ENCODE assay signal across 19 cellular contexts in the genomic region with DNA sequence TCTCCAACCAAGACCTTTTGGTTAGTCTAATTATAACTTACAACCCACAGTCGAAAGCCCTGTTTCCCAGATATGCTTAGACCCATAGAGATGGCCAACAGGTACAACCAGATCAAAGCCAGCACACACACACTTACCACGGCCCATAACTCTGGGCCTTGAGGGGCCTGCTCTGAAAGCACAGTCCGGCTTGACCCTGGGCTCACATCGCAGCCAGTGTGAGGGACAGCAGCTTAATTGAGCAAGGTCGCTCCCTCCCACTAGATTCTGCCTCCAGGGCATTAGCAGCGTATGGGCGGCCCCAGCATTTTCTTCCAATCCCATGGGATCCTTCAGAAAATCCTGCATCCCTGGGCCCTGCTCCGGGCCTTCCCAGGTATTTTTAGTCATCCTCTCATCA.
"Had no signal": no experiment of that assay in that cellular context is flagged by ENCODE, and none has a peak within 500 bp of the region (broad histone marks: within the 10 kb centered on the region; RNA-seq: fewer than 3 reads in every experiment).

No MANE protein-coding gene starts in this region.

- H3K4me3 ChIP-seq: breast epithelium, esophagus muscularis mucosa, hepatocyte, SJSA1, upper lobe of left lung had no signal

- H3K4me3 Mint-ChIP-seq: activated CD4-positive, alpha-beta T cell treated with anti-CD3 and anti-CD28 coated beads, Interleukin-2, amount 10 ng/mL, durations not matched to agents 24 days and 14 days; activated CD8-positive, alpha-beta T cell treated with anti-CD3 and anti-CD28 coated beads, Interleukin-2, amount 10 ng/mL, durations not matched to agents 7 days and 5 days; activated naive CD8-positive, alpha-beta T cell treated with anti-CD3 and anti-CD28 coated beads, Interleukin-2, amount 10 ng/mL, durations not matched to agents 7 days and 5 days; mesothelial cell of epicardium had no signal

- H3K27ac Mint-ChIP-seq: activated CD4-positive, alpha-beta T cell treated with anti-CD3 and anti-CD28 coated beads, Interleukin-2, amount 10 ng/mL, durations not matched to agents 24 days and 14 days; activated CD8-positive, alpha-beta T cell treated with anti-CD3 and anti-CD28 coated beads, Interleukin-2, amount 10 ng/mL, durations not matched to agents 7 days and 5 days; activated naive CD8-positive, alpha-beta T cell treated with anti-CD3 and anti-CD28 coated beads, Interleukin-2, amount 10 ng/mL, durations not matched to agents 7 days and 5 days; mesothelial cell of epicardium had no signal

- H3K36me3 ChIP-seq: breast epithelium, SJSA1, upper lobe of left lung had no signal

- H3K36me3 Mint-ChIP-seq: activated naive CD8-positive, alpha-beta T cell treated with anti-CD3 and anti-CD28 coated beads, Interleukin-2, amount 10 ng/mL, durations not matched to agents 7 days and 5 days; naive B cell had no signal

- DNase-seq: activated CD4-positive, alpha-beta T cell treated with anti-CD3 and anti-CD28 coated beads, Interleukin-2, amount 10 ng/mL, durations not matched to agents 24 days and 14 days; activated CD4-positive, CD25-positive, alpha-beta regulatory T cell; activated CD8-positive, alpha-beta memory T cell treated with anti-CD3 and anti-CD28 coated beads, Interleukin-2, amount 50 U/mL, for 4 hours; activated CD8-positive, alpha-beta T cell treated with anti-CD3 and anti-CD28 coated beads, Interleukin-2, amount 10 ng/mL, durations not matched to agents 7 days and 5 days; activated gamma-delta T cell; activated naive CD8-positive, alpha-beta T cell treated with anti-CD3 and anti-CD28 coated beads, Interleukin-2, amount 10 ng/mL, durations not matched to agents 7 days and 5 days; activated T-cell treated with anti-CD3 and anti-CD28 coated beads, Interleukin-2, amount 50 U/mL, for 48 hours; naive B cell; stimulated activated CD4-positive, alpha-beta T cell treated with anti-CD3 and anti-CD28 coated beads, Interleukin-15, amount 100 ng/mL, for 24 hours; stimulated activated CD4-positive, alpha-beta T cell treated with anti-CD3 and anti-CD28 coated beads, Interleukin-4, amount 100 ng/mL, for 1 hour; stimulated activated naive CD4-positive, alpha-beta T cell; T-helper 2 cell; upper lobe of left lung had no signal

- H3K4me1 Mint-ChIP-seq: mesothelial cell of epicardium, naive B cell had no signal

- H3K27ac ChIP-seq: esophagus muscularis mucosa, hepatocyte, parathyroid adenoma, SJSA1 had no signal

- H3K9me3 Mint-ChIP-seq: activated CD4-positive, alpha-beta T cell treated with anti-CD3 and anti-CD28 coated beads, Interleukin-2, amount 10 ng/mL, durations not matched to agents 24 days and 14 days; activated naive CD8-positive, alpha-beta T cell treated with anti-CD3 and anti-CD28 coated beads, Interleukin-2, amount 10 ng/mL, durations not matched to agents 7 days and 5 days had no signal

- H3K9me3 ChIP-seq: breast epithelium, esophagus muscularis mucosa, SJSA1, upper lobe of left lung had no signal

- H3K4me1 ChIP-seq: breast epithelium, parathyroid adenoma had no signal

- H3K27me3 ChIP-seq: breast epithelium, esophagus muscularis mucosa, hepatocyte, SJSA1, upper lobe of left lung had no signal

- ATAC-seq: activated CD8-positive, alpha-beta T cell treated with anti-CD3 and anti-CD28 coated beads, Interleukin-2, amount 10 ng/mL, durations not matched to agents 7 days and 5 days had no signal
